9 cellular contexts compared by ENCODE assay signal in genomic region chr5:160434022-160434531, GRCh38. TPM values are rescaled to one million over a fixed set of nuclear protein-coding genes. Genes with fewer than 3 reads are reported as not detected.
DNase-seq lines count a peak whose midpoint lies in the region; ATAC-seq and TF ChIP-seq lines count a peak whose summit lies in the region.
"Had no signal": no experiment of that assay in that cellular context is flagged by ENCODE, and none has a peak within 500 bp of the region (broad histone marks: within the 10 kb centered on the region; RNA-seq: fewer than 3 reads in every experiment).

No MANE protein-coding gene starts in this region.

- H3K27ac ChIP-seq in parathyroid adenoma = no peak overlapping the region
- no peak overlapping the region for H3K27ac ChIP-seq in brain microvascular endothelial cell
- H3K27ac ChIP-seq: KMS-11 had no signal

- peaks cover 3% of the 10 kb centered on the region for H3K27me3 Mint-ChIP-seq in activated T-helper 1 cell treated with anti-CD3 and anti-CD28 coated beads, Interleukin-12 subunit alpha, Interleukin-12 subunit beta, Interleukin-2, Interleukin-4 antibody, amounts not matched to agents 30 ng/mL and 10 ng/mL and 1 ng/mL, durations not matched to agents 14 hours and 24 hours and 36 hours (ENCODE audit: insufficient read depth)

- H3K79me2 ChIP-seq in parathyroid adenoma = no peaks in the 10 kb centered on the region

- intact Hi-C loops in activated T-helper 1 cell treated with anti-CD3 and anti-CD28 coated beads, Interleukin-12 subunit alpha, Interleukin-12 subunit beta, Interleukin-2, Interleukin-4 antibody, amounts not matched to agents 30 ng/mL and 10 ng/mL and 1 ng/mL, durations not matched to agents 14 hours and 24 hours and 36 hours (cut with micrococcal nuclease) = loop anchor here (10.0 kb wide), 2 partner anchors 541 to 951 kb away; no protein-coding TSS in a partner anchor

- no peak overlapping the region for H3K4me3 ChIP-seq in parathyroid adenoma (ENCODE audit: low read depth, low read length)
- H3K4me3 ChIP-seq in brain microvascular endothelial cell (ENCODE audit: low read depth, low read length) = no peak overlapping the region

- peak; percentile 84 for ATAC-seq in GM18498 (IDR thresholded peaks at IDR 0.05; ENCODE audit: unreplicated experiment)
- peak; percentile 77 for ATAC-seq in GM21381 (IDR thresholded peaks at IDR 0.05; ENCODE audit: unreplicated experiment)
- ATAC-seq in HG03521 (IDR thresholded peaks at IDR 0.05; ENCODE audit: unreplicated experiment) = peak; percentile 71
- no peak for ATAC-seq in left lobe of liver

- no peak overlapping the region for H3K4me3 Mint-ChIP-seq in activated T-helper 1 cell treated with anti-CD3 and anti-CD28 coated beads, Interleukin-12 subunit alpha, Interleukin-12 subunit beta, Interleukin-2, Interleukin-4 antibody, amounts not matched to agents 30 ng/mL and 10 ng/mL and 1 ng/mL, durations not matched to agents 14 hours and 24 hours and 36 hours

- no peaks in the 10 kb centered on the region for H3K9me3 Mint-ChIP-seq in activated T-helper 1 cell treated with anti-CD3 and anti-CD28 coated beads, Interleukin-12 subunit alpha, Interleukin-12 subunit beta, Interleukin-2, Interleukin-4 antibody, amounts not matched to agents 30 ng/mL and 10 ng/mL and 1 ng/mL, durations not matched to agents 14 hours and 24 hours and 36 hours

- no peak for DNase-seq in activated T-helper 1 cell treated with anti-CD3 and anti-CD28 coated beads, Interleukin-12 subunit alpha, Interleukin-12 subunit beta, Interleukin-2, Interleukin-4 antibody, amounts not matched to agents 30 ng/mL and 10 ng/mL and 1 ng/mL, durations not matched to agents 14 hours and 24 hours and 36 hours (ENCODE audit: low spot score)
- DNase-seq in left lobe of liver (ENCODE audit: low spot score) (no peak), HUDEP-2 (lab: John Stamatoyannopoulos, UW; ENCODE audit: unreplicated experiment in 76 of 76) (no peak), brain microvascular endothelial cell (no peak)

- no peaks in the 10 kb centered on the region for H3K36me3 ChIP-seq in parathyroid adenoma (ENCODE audit: control insufficient read depth, insufficient read depth, low read length)
- H3K36me3 ChIP-seq in brain microvascular endothelial cell (replicated peaks) = peaks cover 2% of the 10 kb centered on the region

- peaks cover 10% of the 10 kb centered on the region for H3K4me1 ChIP-seq in parathyroid adenoma

- H3K27ac Mint-ChIP-seq in activated T-helper 1 cell treated with anti-CD3 and anti-CD28 coated beads, Interleukin-12 subunit alpha, Interleukin-12 subunit beta, Interleukin-2, Interleukin-4 antibody, amounts not matched to agents 30 ng/mL and 10 ng/mL and 1 ng/mL, durations not matched to agents 14 hours and 24 hours and 36 hours = peak overlapping the region; percentile 13

- H3K9me3 ChIP-seq in parathyroid adenoma (ENCODE audit: control insufficient read depth, low read length) = no peaks in the 10 kb centered on the region

- peaks cover 28% of the 10 kb centered on the region for H3K4me1 Mint-ChIP-seq in activated T-helper 1 cell treated with anti-CD3 and anti-CD28 coated beads, Interleukin-12 subunit alpha, Interleukin-12 subunit beta, Interleukin-2, Interleukin-4 antibody, amounts not matched to agents 30 ng/mL and 10 ng/mL and 1 ng/mL, durations not matched to agents 14 hours and 24 hours and 36 hours (ENCODE audit: low read depth)

- peak overlapping the region; percentile 74 for H2AFZ ChIP-seq in parathyroid adenoma

- H3K27me3 ChIP-seq in parathyroid adenoma (ENCODE audit: control insufficient read depth, insufficient read depth, low read length) = no peaks in the 10 kb centered on the region
- H3K27me3 ChIP-seq in brain microvascular endothelial cell (replicated peaks) = no peaks in the 10 kb centered on the region

- TF ChIP-seq CTCF in parathyroid adenoma (IDR thresholded peaks at IDR 0.05) = no peak
- TF ChIP-seq CTCF in brain microvascular endothelial cell (IDR thresholded peaks at IDR 0.05; ENCODE audit: low read depth, low read length, missing control alignments) = no peak

- in situ Hi-C loops in brain microvascular endothelial cell (cut with HindIII; ENCODE audit: low pct_ligation_motif_present, low sequenced_read_pairs) = no loop called here

- H3K36me3 Mint-ChIP-seq in activated T-helper 1 cell treated with anti-CD3 and anti-CD28 coated beads, Interleukin-12 subunit alpha, Interleukin-12 subunit beta, Interleukin-2, Interleukin-4 antibody, amounts not matched to agents 30 ng/mL and 10 ng/mL and 1 ng/mL, durations not matched to agents 14 hours and 24 hours and 36 hours (ENCODE audit: low read depth) = peaks cover 6% of the 10 kb centered on the region

- no peak overlapping the region for H3K4me2 ChIP-seq in parathyroid adenoma (ENCODE audit: low read length)
- H3K4me2 ChIP-seq: KMS-11 had no signal

- no peak overlapping the region for H3K9ac ChIP-seq in parathyroid adenoma
- H3K9ac ChIP-seq: KMS-11 had no signal

RNA-seq across cellular contexts. Expression of gene PTTG1, which starts 12.4 kb away (rescaled TPM):
- 69.9 and 75.5 TPM in 2 replicates for total RNA-seq in activated T-helper 1 cell treated with anti-CD3 and anti-CD28 coated beads, Interleukin-12 subunit alpha, Interleukin-12 subunit beta, Interleukin-2, Interleukin-4 antibody, amounts not matched to agents 30 ng/mL and 10 ng/mL and 1 ng/mL, durations not matched to agents 14 hours and 24 hours and 36 hours
- total RNA-seq in left lobe of liver = 0.83 TPM

RNA-seq across cellular contexts. Expression of gene SLU7, which starts 15.2 kb away (rescaled TPM):
- total RNA-seq in activated T-helper 1 cell treated with anti-CD3 and anti-CD28 coated beads, Interleukin-12 subunit alpha, Interleukin-12 subunit beta, Interleukin-2, Interleukin-4 antibody, amounts not matched to agents 30 ng/mL and 10 ng/mL and 1 ng/mL, durations not matched to agents 14 hours and 24 hours and 36 hours = 37.4 and 47.4 TPM in 2 replicates
- 20.1 TPM for total RNA-seq in left lobe of liver

RNA-seq across cellular contexts. Expression of gene FAM200C, which starts 34.2 kb away (rescaled TPM):
- total RNA-seq in activated T-helper 1 cell treated with anti-CD3 and anti-CD28 coated beads, Interleukin-12 subunit alpha, Interleukin-12 subunit beta, Interleukin-2, Interleukin-4 antibody, amounts not matched to agents 30 ng/mL and 10 ng/mL and 1 ng/mL, durations not matched to agents 14 hours and 24 hours and 36 hours = 0.65 and 0.98 TPM in 2 replicates
- 1.2 TPM for total RNA-seq in left lobe of liver

Comparison
In these comparisons a context has a peak if more than half of its experiments do, and no peak if none do; other contexts are left out.
1. RNA of gene PTTG1, which starts 12.4 kb away (total RNA-seq): 69.9 to 75.5 TPM in activated T-helper 1 cell treated with anti-CD3 and anti-CD28 coated beads, Interleukin-12 subunit alpha, Interleukin-12 subunit beta, Interleukin-2, Interleukin-4 antibody, amounts not matched to agents 30 ng/mL and 10 ng/mL and 1 ng/mL, durations not matched to agents 14 hours and 24 hours and 36 hours; 0.83 TPM in left lobe of liver (single experiment); every median in the first group is over 10 times any median in the second.